Comparison of ENCODE assay signal across 9 cellular contexts in genomic region chr20:50987493-50988210, GRCh38. TPM values are rescaled to one million over a fixed set of nuclear protein-coding genes. Genes with fewer than 3 reads are reported as not detected.
DNase-seq lines count a peak whose midpoint lies in the region; ATAC-seq, FAIRE-seq and TF ChIP-seq lines count a peak whose summit lies in the region.
"Had no signal": no experiment of that assay in that cellular context is flagged by ENCODE, and none has a peak within 500 bp of the region (broad histone marks: within the 10 kb centered on the region; RNA-seq: fewer than 3 reads in every experiment).

No MANE protein-coding gene starts in this region.

- POLR2A ChIA-PET in RWPE1 (lab: Yijun Ruan, JAX; ENCODE audit: low non-redundant PET), result interaction anchor here (0.6 kb wide), 1 partner anchor 1073 kb away, joined by 4 read pairs; no protein-coding TSS in a partner anchor

- peak; percentile 62 for FAIRE-seq in urothelium cell line (lab: Jason Lieb, UNC)

- H3K4me3 Mint-ChIP-seq in activated T-helper 1 cell treated with anti-CD3 and anti-CD28 coated beads, Interleukin-12 subunit alpha, Interleukin-12 subunit beta, Interleukin-2, Interleukin-4 antibody, amounts not matched to agents 30 ng/mL and 10 ng/mL and 1 ng/mL, durations not matched to agents 14 hours and 24 hours and 36 hours, result no peak overlapping the region

- no peaks in the 10 kb centered on the region for H3K9me3 ChIP-seq in MG63
- H3K9me3 ChIP-seq: BLaER1 treated with 17β-estradiol and CSF1 and Interleukin-3, amounts not matched to agents 10 nM and 100 nM had no signal

- intact Hi-C loops in activated T-helper 1 cell treated with anti-CD3 and anti-CD28 coated beads, Interleukin-12 subunit alpha, Interleukin-12 subunit beta, Interleukin-2, Interleukin-4 antibody, amounts not matched to agents 30 ng/mL and 10 ng/mL and 1 ng/mL, durations not matched to agents 14 hours and 24 hours and 36 hours (cut with micrococcal nuclease), result loop anchor here (1.0 to 10.0 kb wide), 7 partner anchors 193 to 1095 kb away; partner anchors contain the start of genes BCAS4 and SALL4

- TF ChIP-seq CTCF in RWPE1 (conservative IDR thresholded peaks at IDR 0.05; ENCODE audit: low read depth) (peak; percentile 98), omental fat pad (IDR thresholded peaks at IDR 0.05) (peak in 2 of 3 donors; percentile 72 to 81)

- H3K9me3 Mint-ChIP-seq in activated T-helper 1 cell treated with anti-CD3 and anti-CD28 coated beads, Interleukin-12 subunit alpha, Interleukin-12 subunit beta, Interleukin-2, Interleukin-4 antibody, amounts not matched to agents 30 ng/mL and 10 ng/mL and 1 ng/mL, durations not matched to agents 14 hours and 24 hours and 36 hours, result no peaks in the 10 kb centered on the region

- H3K4me3 ChIP-seq in MG63, result no peak overlapping the region
- H3K4me3 ChIP-seq: BLaER1 treated with 17β-estradiol and CSF1 and Interleukin-3, amounts not matched to agents 10 nM and 100 nM had no signal

- peaks cover 5% of the 10 kb centered on the region for H3K4me1 Mint-ChIP-seq in activated T-helper 1 cell treated with anti-CD3 and anti-CD28 coated beads, Interleukin-12 subunit alpha, Interleukin-12 subunit beta, Interleukin-2, Interleukin-4 antibody, amounts not matched to agents 30 ng/mL and 10 ng/mL and 1 ng/mL, durations not matched to agents 14 hours and 24 hours and 36 hours (ENCODE audit: low read depth)

- no peak overlapping the region for H3K27ac Mint-ChIP-seq in activated T-helper 1 cell treated with anti-CD3 and anti-CD28 coated beads, Interleukin-12 subunit alpha, Interleukin-12 subunit beta, Interleukin-2, Interleukin-4 antibody, amounts not matched to agents 30 ng/mL and 10 ng/mL and 1 ng/mL, durations not matched to agents 14 hours and 24 hours and 36 hours

- H3K27me3 Mint-ChIP-seq in activated T-helper 1 cell treated with anti-CD3 and anti-CD28 coated beads, Interleukin-12 subunit alpha, Interleukin-12 subunit beta, Interleukin-2, Interleukin-4 antibody, amounts not matched to agents 30 ng/mL and 10 ng/mL and 1 ng/mL, durations not matched to agents 14 hours and 24 hours and 36 hours (ENCODE audit: insufficient read depth), result peaks cover 18% of the 10 kb centered on the region

- CTCF ChIA-PET in RWPE1 (lab: Yijun Ruan, JAX), result interaction anchor here (0.5 to 4.6 kb wide), 55 partner anchors 9 to 1147 kb away, joined by 3 to 91 read pairs (median 4); partner anchors contain the start of genes ADNP, BCAS4, DPM1 and KCNG1

- DNase-seq in NK-92 treated with Interleukin-12 subunit alpha and Interleukin-12 subunit beta, amount 100 ng/mL, for 24 hours (lab: John Stamatoyannopoulos, UW), result peak; percentile 34
- DNase-seq in NK-92 (lab: John Stamatoyannopoulos, UW; ENCODE audit: unreplicated experiment) (no peak), MG63 (peak; percentile 72), RWPE1 (ENCODE audit: low spot score) (peak; percentile 87), fibroblast of the conjunctiva (ENCODE audit: low read depth) (peak; percentile 79), omental fat pad (ENCODE audit: low spot score) (peak; percentile 31), urothelium cell line (ENCODE audit: low spot score) (peak; percentile 89)
- peak; percentile 56 for DNase-seq in activated T-helper 1 cell treated with anti-CD3 and anti-CD28 coated beads, Interleukin-12 subunit alpha, Interleukin-12 subunit beta, Interleukin-2, Interleukin-4 antibody, amounts not matched to agents 30 ng/mL and 10 ng/mL and 1 ng/mL, durations not matched to agents 14 hours and 24 hours and 36 hours (ENCODE audit: low spot score)

- H3K36me3 ChIP-seq in MG63, result no peaks in the 10 kb centered on the region
- H3K36me3 ChIP-seq: BLaER1 treated with 17β-estradiol and CSF1 and Interleukin-3, amounts not matched to agents 10 nM and 100 nM had no signal

- 0 out of 2 replicates have a peak, but pooled peaks cover 2% of the 10 kb centered on the region for H3K27me3 ChIP-seq in MG63
- H3K27me3 ChIP-seq: BLaER1 treated with 17β-estradiol and CSF1 and Interleukin-3, amounts not matched to agents 10 nM and 100 nM had no signal

- ATAC-seq in omental fat pad (ENCODE audit: low FRiP score), result peak; percentile 82

- H3K36me3 Mint-ChIP-seq in activated T-helper 1 cell treated with anti-CD3 and anti-CD28 coated beads, Interleukin-12 subunit alpha, Interleukin-12 subunit beta, Interleukin-2, Interleukin-4 antibody, amounts not matched to agents 30 ng/mL and 10 ng/mL and 1 ng/mL, durations not matched to agents 14 hours and 24 hours and 36 hours (ENCODE audit: low read depth), result no peaks in the 10 kb centered on the region

- H3K27ac ChIP-seq in RWPE1, result no peak overlapping the region
- H3K27ac ChIP-seq: BLaER1 treated with 17β-estradiol and CSF1 and Interleukin-3, amounts not matched to agents 10 nM and 100 nM had no signal

RNA-seq across cellular contexts. Expression of gene MOCS3, which starts 29.0 kb away (rescaled TPM):
- total RNA-seq in MG63 (2014; rRNA removed; shearing (Covaris generic); ENCODE audit: low replicate concordance), result 11.7 and 13.6 TPM in 2 replicates
- 6.2 and 6.7 TPM in 2 replicates for total RNA-seq in activated T-helper 1 cell treated with anti-CD3 and anti-CD28 coated beads, Interleukin-12 subunit alpha, Interleukin-12 subunit beta, Interleukin-2, Interleukin-4 antibody, amounts not matched to agents 30 ng/mL and 10 ng/mL and 1 ng/mL, durations not matched to agents 14 hours and 24 hours and 36 hours
- 1 to 10 TPM; 3.3 to 5.5 (median 3.6) TPM for total RNA-seq in omental fat pad

RNA-seq across cellular contexts. Expression of gene DPM1, which starts 29.3 kb away (rescaled TPM):
- 187 and 483 TPM in 2 replicates for total RNA-seq in MG63 (2014; rRNA removed; shearing (Covaris generic); ENCODE audit: low replicate concordance)
- 54.6 and 61.2 TPM in 2 replicates for total RNA-seq in activated T-helper 1 cell treated with anti-CD3 and anti-CD28 coated beads, Interleukin-12 subunit alpha, Interleukin-12 subunit beta, Interleukin-2, Interleukin-4 antibody, amounts not matched to agents 30 ng/mL and 10 ng/mL and 1 ng/mL, durations not matched to agents 14 hours and 24 hours and 36 hours
- total RNA-seq in omental fat pad, result 10 to 100 TPM; 39.0 to 62.0 (median 49.6) TPM

RNA-seq across cellular contexts. Expression of gene KCNG1, which starts 35.3 kb away (rescaled TPM):
- 65.9 and 68.9 TPM in 2 replicates for total RNA-seq in MG63 (2014; rRNA removed; shearing (Covaris generic); ENCODE audit: low replicate concordance)
- 2.8 and 3.1 TPM in 2 replicates for total RNA-seq in activated T-helper 1 cell treated with anti-CD3 and anti-CD28 coated beads, Interleukin-12 subunit alpha, Interleukin-12 subunit beta, Interleukin-2, Interleukin-4 antibody, amounts not matched to agents 30 ng/mL and 10 ng/mL and 1 ng/mL, durations not matched to agents 14 hours and 24 hours and 36 hours
- 1 to 10 TPM in 2 of 4 donors, under 1 TPM in 1, not detected in 1; 0.19 to 1.4 (median 1.2) TPM for total RNA-seq in omental fat pad

RNA-seq across cellular contexts. Expression of gene ADNP, which starts 56.4 kb away (rescaled TPM):
- total RNA-seq in MG63 (2014; rRNA removed; shearing (Covaris generic); ENCODE audit: low replicate concordance), result 11.6 and 13.8 TPM in 2 replicates
- total RNA-seq in activated T-helper 1 cell treated with anti-CD3 and anti-CD28 coated beads, Interleukin-12 subunit alpha, Interleukin-12 subunit beta, Interleukin-2, Interleukin-4 antibody, amounts not matched to agents 30 ng/mL and 10 ng/mL and 1 ng/mL, durations not matched to agents 14 hours and 24 hours and 36 hours, result 77.4 and 85.8 TPM in 2 replicates
- total RNA-seq in omental fat pad, result 10 to 100 TPM; 42.2 to 65.9 (median 47.3) TPM

Comparison
In these comparisons a context has a peak if more than half of its experiments do, and no peak if none do; other contexts are left out.
1. RNA of gene KCNG1, which starts 35.3 kb away (total RNA-seq): 65.9 to 68.9 TPM in MG63; 2.8 to 3.1 TPM in activated T-helper 1 cell treated with anti-CD3 and anti-CD28 coated beads, Interleukin-12 subunit alpha, Interleukin-12 subunit beta, Interleukin-2, Interleukin-4 antibody, amounts not matched to agents 30 ng/mL and 10 ng/mL and 1 ng/mL, durations not matched to agents 14 hours and 24 hours and 36 hours and 0.19 to 1.4 TPM in omental fat pad; every median in the first group is over 10 times any median in the second.